11 cellular contexts compared by ENCODE assay signal in the genomic region with DNA sequence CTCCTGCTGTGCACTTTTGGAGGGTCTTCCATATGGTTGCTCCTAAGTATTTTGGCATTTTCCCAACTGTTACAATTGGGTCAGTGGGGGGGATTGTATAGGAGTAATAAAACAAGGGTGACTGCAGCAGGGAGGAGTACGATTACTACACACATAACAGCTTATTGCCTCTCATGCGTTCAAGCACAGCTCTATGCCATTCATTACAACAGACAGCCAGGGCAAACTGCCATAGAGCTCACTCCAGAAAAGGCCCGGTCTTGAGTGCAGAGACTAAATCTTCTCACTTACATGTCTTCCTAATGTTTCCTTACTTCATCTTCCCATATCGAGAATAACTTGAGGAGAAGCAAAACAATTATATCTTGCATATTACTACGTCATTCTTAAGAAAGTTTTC. TPM values are rescaled to one million over a fixed set of nuclear protein-coding genes. Genes with fewer than 3 reads are reported as not detected.
DNase-seq lines count a peak whose midpoint lies in the region; ATAC-seq and TF ChIP-seq lines count a peak whose summit lies in the region.
"Had no signal": no experiment of that assay in that cellular context is flagged by ENCODE, and none has a peak within 500 bp of the region (broad histone marks: within the 10 kb centered on the region; RNA-seq: fewer than 3 reads in every experiment).

No MANE protein-coding gene starts in this region.

- peaks cover 11% of the 10 kb centered on the region; the same call in 1 of the 2 replicates for H4K20me1 ChIP-seq in OCI-LY3 (ENCODE audit: insufficient read depth, low read length)

- H3K4me1 Mint-ChIP-seq in activated T-cell treated with anti-CD3 and anti-CD28 coated beads, Interleukin-2, amount 50 U/mL, for 24 hours (ENCODE audit: low read depth): peaks cover 29% of the 10 kb centered on the region
- peaks cover 4% of the 10 kb centered on the region for H3K4me1 Mint-ChIP-seq in glutamatergic neuron (ENCODE audit: low read depth, unreplicated experiment)

- H3K27me3 ChIP-seq in OCI-LY3 (ENCODE audit: low read depth, low read length) (no peaks in the 10 kb centered on the region), gastrocnemius medialis (no peaks in the 10 kb centered on the region)
- H3K27me3 ChIP-seq: BLaER1 had no signal

- peaks cover 34% of the 10 kb centered on the region for H3K79me2 ChIP-seq in OCI-LY3 (ENCODE audit: low read length)

- H3K4me2 ChIP-seq in OCI-LY3 (ENCODE audit: low read length): no peak overlapping the region

- DNase-seq in activated T-cell treated with anti-CD3 and anti-CD28 coated beads, Interleukin-2, amount 50 U/mL, for 24 hours: no peak
- DNase-seq in activated T-cell treated with anti-CD3 and anti-CD28 coated beads, Interleukin-2, amount 50 U/mL, for 48 hours: no peak
- no peak for DNase-seq in glutamatergic neuron
- DNase-seq in gastrocnemius medialis: peak; percentile 10 to 17
- DNase-seq in stimulated activated CD4-positive, alpha-beta T cell treated with anti-CD3 and anti-CD28 coated beads, Interleukin-2, amount 100 ng/mL, for 24 hours: no peak
- DNase-seq: SHP77 had no signal

- H3K4me1 ChIP-seq in OCI-LY3 (ENCODE audit: low read length) (peaks cover 12% of the 10 kb centered on the region), gastrocnemius medialis (peaks cover 26 to 32% of the 10 kb centered on the region in 2 donors)

- H3K9me3 ChIP-seq in OCI-LY3 (ENCODE audit: insufficient read depth, low read length) (peaks cover 4% of the 10 kb centered on the region; the same call in 1 of the 2 replicates), gastrocnemius medialis (no peaks in the 10 kb centered on the region)
- H3K9me3 ChIP-seq: BLaER1 had no signal

- H2AFZ ChIP-seq in OCI-LY3 (ENCODE audit: low read depth, low read length): no peak overlapping the region

- peak in 1 of 2 donors; percentile 17 for ATAC-seq in gastrocnemius medialis
- ATAC-seq in GM21423 (IDR thresholded peaks at IDR 0.05; ENCODE audit: unreplicated experiment): no peak
- no peak for ATAC-seq in HG02678 (IDR thresholded peaks at IDR 0.05; ENCODE audit: unreplicated experiment)

- H3K36me3 ChIP-seq in OCI-LY3 (replicated peaks; ENCODE audit: low read depth, low read length): no peaks in the 10 kb centered on the region
- H3K36me3 ChIP-seq in gastrocnemius medialis: no peaks in the 10 kb centered on the region
- H3K36me3 ChIP-seq: BLaER1 had no signal

- H3K27ac ChIP-seq in OCI-LY3 (ENCODE audit: low read length): no peak overlapping the region
- peak overlapping the region in 3 of 4 donors; percentile 27 to 100 (median 97) for H3K27ac ChIP-seq in gastrocnemius medialis

- TF ChIP-seq CTCF in OCI-LY3 (IDR thresholded peaks at IDR 0.05; ENCODE audit: low read depth, low read length) (no peak), glutamatergic neuron (IDR thresholded peaks at IDR 0.05; ENCODE audit: partially characterized antibody, unreplicated experiment) (no peak), gastrocnemius medialis (IDR thresholded peaks at IDR 0.05 in 4 of 5, conservative IDR thresholded peaks at IDR 0.05 in 1 of 5) (no peak)

- in situ Hi-C loops in gastrocnemius medialis (cut with MboI; ENCODE audit: low sequenced_read_pairs in 4 of 4): no loop called here

- intact Hi-C loops in gastrocnemius medialis (cut with DNase I; ENCODE audit: low total_unique reads): loop anchor here (5.0 to 10.0 kb wide), 2 partner anchors 832 to 919 kb away; partner anchors contain the start of genes C3orf38, CGGBP1 and ZNF654

- peaks cover 28% of the 10 kb centered on the region for H3K27me3 Mint-ChIP-seq in activated T-cell treated with anti-CD3 and anti-CD28 coated beads, Interleukin-2, amount 50 U/mL, for 24 hours
- peaks cover 5% of the 10 kb centered on the region for H3K27me3 Mint-ChIP-seq in glutamatergic neuron (ENCODE audit: unreplicated experiment)

- peaks cover 14% of the 10 kb centered on the region for H3K36me3 Mint-ChIP-seq in activated T-cell treated with anti-CD3 and anti-CD28 coated beads, Interleukin-2, amount 50 U/mL, for 24 hours (ENCODE audit: low read depth)
- H3K36me3 Mint-ChIP-seq in glutamatergic neuron (ENCODE audit: unreplicated experiment): no peaks in the 10 kb centered on the region

- peaks cover 3% of the 10 kb centered on the region for H3K9me3 Mint-ChIP-seq in activated T-cell treated with anti-CD3 and anti-CD28 coated beads, Interleukin-2, amount 50 U/mL, for 24 hours
- H3K9me3 Mint-ChIP-seq in glutamatergic neuron (ENCODE audit: unreplicated experiment): peaks cover 1% of the 10 kb centered on the region

- no peak overlapping the region for H3K27ac Mint-ChIP-seq in activated T-cell treated with anti-CD3 and anti-CD28 coated beads, Interleukin-2, amount 50 U/mL, for 24 hours
- H3K27ac Mint-ChIP-seq in glutamatergic neuron (ENCODE audit: unreplicated experiment): no peak overlapping the region

- H3K4me3 Mint-ChIP-seq in activated T-cell treated with anti-CD3 and anti-CD28 coated beads, Interleukin-2, amount 50 U/mL, for 24 hours: peak overlapping the region; percentile 57
- H3K4me3 Mint-ChIP-seq in glutamatergic neuron (ENCODE audit: unreplicated experiment): peak overlapping the region; percentile 28

- no peak overlapping the region for H3K9ac ChIP-seq in OCI-LY3 (ENCODE audit: low read length)

- TF ChIP-seq POLR2A in gastrocnemius medialis (IDR thresholded peaks at IDR 0.05): no peak

- H3K4me3 ChIP-seq in OCI-LY3 (ENCODE audit: low read length) (0 out of 2 replicates have a peak overlapping the region, but pooled peaks have one; percentile 93), gastrocnemius medialis (peak overlapping the region in 1 of 4 donors; percentile 88)

RNA-seq across cellular contexts. Expression of gene CHMP2B, which starts 1.4 kb away (rescaled TPM):
- 7.2 TPM for total RNA-seq in glutamatergic neuron (ENCODE audit: unreplicated experiment)
- 10 to 100 TPM; 30.7 to 46.9 (median 33.6) TPM for total RNA-seq in gastrocnemius medialis

RNA-seq across cellular contexts. Expression of gene POU1F1, which starts 50.7 kb away (rescaled TPM):
- total RNA-seq in glutamatergic neuron (ENCODE audit: unreplicated experiment) (not detected), gastrocnemius medialis (not detected)
- total RNA-seq: pulmonary artery endothelial cell had no signal

Comparison
In these comparisons a context has a peak if more than half of its experiments do, and no peak if none do; other contexts are left out.
1. DNase-seq: peak in gastrocnemius medialis (2 of 2); none in activated T-cell treated with anti-CD3 and anti-CD28 coated beads, Interleukin-2, amount 50 U/mL, for 24 hours (single experiment), activated T-cell treated with anti-CD3 and anti-CD28 coated beads, Interleukin-2, amount 50 U/mL, for 48 hours (0 of 2), glutamatergic neuron (single experiment) and stimulated activated CD4-positive, alpha-beta T cell treated with anti-CD3 and anti-CD28 coated beads, Interleukin-2, amount 100 ng/mL, for 24 hours (0 of 2).